8 cellular contexts compared by ENCODE assay signal in genomic region chr6:135162678-135163439, GRCh38. TPM values are rescaled to one million over a fixed set of nuclear protein-coding genes. Genes with fewer than 3 reads are reported as not detected.
DNase-seq lines count a peak whose midpoint lies in the region; ATAC-seq and TF ChIP-seq lines count a peak whose summit lies in the region.

No MANE protein-coding gene starts in this region.

- intact Hi-C loops in heart right ventricle (cut with DNase I): no loop called here
- intact Hi-C loops in prostate gland (cut with DNase I): no loop called here

- H3K27me3 ChIP-seq in heart right ventricle: peaks cover 0 to 40% (median 24%) of the 10 kb centered on the region in 7 donors
- no peaks in the 10 kb centered on the region for H3K27me3 ChIP-seq in prostate gland (replicated peaks; ENCODE audit: insufficient read depth)

- H3K9me3 ChIP-seq in heart right ventricle (no peaks in the 10 kb centered on the region), prostate gland (no peaks in the 10 kb centered on the region)

- 31 to 37% methylated on average over 10 of the region's 10 CpGs for WGBS in heart right ventricle, 2 donors
- 59% methylated on average over 10 of the region's 10 CpGs for WGBS in prostate gland

- H3K27ac ChIP-seq in heart right ventricle (no peak overlapping the region), prostate gland (no peak overlapping the region)

- H3K4me1 ChIP-seq in heart right ventricle (no peaks in the 10 kb centered on the region), prostate gland (replicated peaks) (no peaks in the 10 kb centered on the region)

- H3K36me3 ChIP-seq in heart right ventricle (no peaks in the 10 kb centered on the region), prostate gland (no peaks in the 10 kb centered on the region)

- ATAC-seq in GM18909 (IDR thresholded peaks at IDR 0.05; ENCODE audit: poor library complexity, unreplicated experiment) (peak; percentile 15), heart right ventricle (no peak), HG03442 (IDR thresholded peaks at IDR 0.05; ENCODE audit: unreplicated experiment) (no peak)

- DNase-seq in AG10803 (ENCODE audit: low read depth) (no peak), NAMALWA (ENCODE audit: low spot score) (peak; percentile 72), heart right ventricle (no peak), prostate gland (ENCODE audit: low spot score) (no peak)
- peak; percentile 46 for DNase-seq in activated T-cell treated with anti-CD3 and anti-CD28 coated beads, Interleukin-2, amount 50 U/mL, for 1 hour
- peak; percentile 43 for DNase-seq in stimulated activated CD4-positive, alpha-beta T cell treated with anti-CD3 and anti-CD28 coated beads, Interleukin-4, amount 100 ng/mL, for 24 hours

- no peak for TF ChIP-seq POLR2A in prostate gland (IDR thresholded peaks at IDR 0.05)

- H3K4me3 ChIP-seq in AG10803 (ENCODE audit: low read length) (no peak overlapping the region), heart right ventricle (no peak overlapping the region), prostate gland (no peak overlapping the region)

- peak; percentile 62 for TF ChIP-seq CTCF in AG10803 (conservative IDR thresholded peaks at IDR 0.05; ENCODE audit: low read length)
- TF ChIP-seq CTCF in heart right ventricle (IDR thresholded peaks at IDR 0.05): peak; percentile 7 to 81 (median 44)
- TF ChIP-seq CTCF in prostate gland (IDR thresholded peaks at IDR 0.05): peak in 1 of 4 experiments; percentile 37

RNA-seq across cellular contexts. Expression of gene MYB, which starts 18.2 kb away (rescaled TPM):
- total RNA-seq in heart right ventricle (under 1 TPM in 3 of 10 donors, not detected in 7; 0.13 to 0.39 (median 0.13) TPM), prostate gland (1 to 10 TPM; 4.3 to 7.2 TPM)
- polyA plus RNA-seq in heart right ventricle: under 1 TPM in 1 of 2 donors, not detected in 1; 0.01 TPM

Comparison
In these comparisons a context has a peak if more than half of its experiments do, and no peak if none do; other contexts are left out.
1. DNase-seq: peak in NAMALWA (single experiment), activated T-cell treated with anti-CD3 and anti-CD28 coated beads, Interleukin-2, amount 50 U/mL, for 1 hour (single experiment) and stimulated activated CD4-positive, alpha-beta T cell treated with anti-CD3 and anti-CD28 coated beads, Interleukin-4, amount 100 ng/mL, for 24 hours (single experiment); none in AG10803 (single experiment), heart right ventricle (0 of 2) and prostate gland (single experiment).